Comparison of ENCODE assay signal across 9 cellular contexts in the genomic region with DNA sequence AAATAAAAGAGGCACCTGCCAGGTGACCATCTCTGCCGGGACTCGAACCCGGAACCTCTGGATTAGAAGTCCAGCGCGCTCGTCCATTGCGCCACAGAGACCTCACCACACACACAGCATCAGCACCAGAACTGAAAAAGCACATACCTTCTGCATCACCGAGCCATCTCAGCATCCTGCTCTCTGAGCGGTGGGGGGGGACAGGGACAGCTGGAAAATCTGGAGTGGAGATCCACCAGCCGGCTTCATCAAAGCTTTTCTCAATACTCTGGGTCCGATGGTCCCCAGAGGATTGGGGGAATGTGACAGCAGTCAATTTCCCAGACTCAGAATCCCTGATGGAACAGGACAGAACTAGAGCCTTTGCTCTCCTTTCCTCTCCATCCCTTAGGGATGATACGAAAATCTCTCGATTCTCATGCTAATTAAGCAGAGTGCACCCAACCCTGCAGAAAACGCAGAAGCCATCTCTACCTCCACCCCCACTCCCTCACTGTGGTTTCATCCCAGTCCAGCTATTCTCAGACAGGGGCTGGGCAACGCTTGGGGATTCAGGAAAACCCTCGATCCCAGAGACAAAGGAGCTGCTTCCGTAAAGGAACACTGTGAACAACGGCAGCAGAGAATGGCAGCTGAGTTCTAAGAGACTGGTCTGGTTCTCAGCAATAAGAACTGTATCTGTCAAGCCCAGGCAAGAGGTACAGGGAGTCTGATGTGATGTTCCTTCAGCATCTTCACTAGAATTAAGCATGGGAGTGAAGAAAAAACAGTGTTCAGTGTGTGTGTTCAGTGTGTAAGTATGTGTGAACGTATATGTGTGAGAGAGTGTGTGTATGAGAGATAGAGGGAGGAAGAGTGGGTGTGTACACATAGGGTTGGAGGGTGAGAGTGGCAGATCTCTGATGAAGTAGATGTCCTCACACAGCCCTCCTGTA.
DNase-seq lines count a peak whose midpoint lies in the region; ATAC-seq and TF ChIP-seq lines count a peak whose summit lies in the region.
"Had no signal": no experiment of that assay in that cellular context is flagged by ENCODE, and none has a peak within 500 bp of the region (broad histone marks: within the 10 kb centered on the region; RNA-seq: fewer than 3 reads in every experiment).

No MANE protein-coding gene starts in this region.

- CTCF ChIA-PET in HEK293 (lab: Yijun Ruan, JAX) = interaction anchor here (0.7 to 4.1 kb wide), 9 partner anchors 10 to 992 kb away, joined by 3 to 31 read pairs (median 4); no protein-coding TSS in a partner anchor

- TF ChIP-seq CTCF in HEK293 (tag by site-specific recombination; IDR thresholded peaks at IDR 0.05) = no peak

- H3K4me1 ChIP-seq in HEK293 (ENCODE audit: control insufficient read depth, insufficient read depth, low read length) (no peaks in the 10 kb centered on the region), iPS-20b (ENCODE audit: insufficient read depth, low read length) (no peaks in the 10 kb centered on the region; the same call in 1 of the 2 replicates)

- ATAC-seq in HG02678 (IDR thresholded peaks at IDR 0.05; ENCODE audit: unreplicated experiment) (no peak), HG03354 (IDR thresholded peaks at IDR 0.05; ENCODE audit: poor library complexity, severe bottlenecking, unreplicated experiment) (no peak), HG03469 (IDR thresholded peaks at IDR 0.05; ENCODE audit: unreplicated experiment) (no peak)
- ATAC-seq: Panc1 had no signal

- no peaks in the 10 kb centered on the region for H3K9me3 ChIP-seq in HEK293 (ENCODE audit: control insufficient read depth, insufficient read depth, low read depth, low read length)
- H3K9me3 ChIP-seq in iPS-20b (ENCODE audit: insufficient read depth, low read depth, low read length) = no peaks in the 10 kb centered on the region

- H3K27ac ChIP-seq in HEK293 (ENCODE audit: extremely low read depth, low read depth, low read length) = no peak overlapping the region
- no peak overlapping the region for H3K27ac ChIP-seq in iPS-20b (ENCODE audit: low read length)

- peak overlapping the region; percentile 35; the same call in 1 of the 2 replicates for H3K9ac ChIP-seq in iPS-20b (ENCODE audit: low read depth, low read length)

- POLR2A ChIA-PET in HEK293 (lab: Yijun Ruan, JAX) = interaction anchor here (1.4 kb wide), 1 partner anchor 890 kb away, joined by 5 read pairs; a partner anchor contains a TSS

- peak; percentile 60 for DNase-seq in AG08396 (ENCODE audit: low spot score)
- DNase-seq in amniotic epithelial cell (ENCODE audit: low read depth) = peak; percentile 64
- DNase-seq in SIG-M5 (lab: John Stamatoyannopoulos, UW) = no peak

- H3K4me3 ChIP-seq in HEK293 (ENCODE audit: low read depth, low read length) (peak overlapping the region; percentile 48), iPS-20b (ENCODE audit: low read length) (peak overlapping the region; percentile 49)

- H3K36me3 ChIP-seq in HEK293 (ENCODE audit: control insufficient read depth in 2 of 2, insufficient read depth in 1 of 2, low read length in 2 of 2) = no peaks in the 10 kb centered on the region
- no peaks in the 10 kb centered on the region for H3K36me3 ChIP-seq in iPS-20b (ENCODE audit: insufficient read depth, low read depth, low read length)

- no peaks in the 10 kb centered on the region for H3K27me3 ChIP-seq in iPS-20b (ENCODE audit: insufficient read depth, low read length)

TF ChIP-seq in HEK293, 187 proteins besides CTCF, POLR2A, EP300 and RAD21 (continues in another document):
- TF ChIP-seq, protein P1, sequence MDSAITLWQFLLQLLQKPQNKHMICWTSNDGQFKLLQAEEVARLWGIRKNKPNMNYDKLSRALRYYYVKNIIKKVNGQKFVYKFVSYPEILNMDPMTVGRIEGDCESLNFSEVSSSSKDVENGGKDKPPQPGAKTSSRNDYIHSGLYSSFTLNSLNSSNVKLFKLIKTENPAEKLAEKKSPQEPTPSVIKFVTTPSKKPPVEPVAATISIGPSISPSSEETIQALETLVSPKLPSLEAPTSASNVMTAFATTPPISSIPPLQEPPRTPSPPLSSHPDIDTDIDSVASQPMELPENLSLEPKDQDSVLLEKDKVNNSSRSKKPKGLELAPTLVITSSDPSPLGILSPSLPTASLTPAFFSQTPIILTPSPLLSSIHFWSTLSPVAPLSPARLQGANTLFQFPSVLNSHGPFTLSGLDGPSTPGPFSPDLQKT (IDR thresholded peaks at IDR 0.05; ENCODE audit: borderline replicate concordance, low read depth, low read length) = no peak
- TF ChIP-seq ZXDB (tag by site-specific recombination; IDR thresholded peaks at IDR 0.05) (no peak), ZNF132 (tag by site-specific recombination; IDR thresholded peaks at IDR 0.05; ENCODE audit: borderline replicate concordance) (no peak), ZNF221 (tag by site-specific recombination; IDR thresholded peaks at IDR 0.05; ENCODE audit: borderline replicate concordance) (no peak), ZNF423 (tag by site-specific recombination; IDR thresholded peaks at IDR 0.05) (no peak), ZNF610 (tag by site-specific recombination; IDR thresholded peaks at IDR 0.05; ENCODE audit: borderline replicate concordance) (no peak), RBAK (tag by site-specific recombination; IDR thresholded peaks at IDR 0.05) (no peak), GLI2 (tag by site-specific recombination; IDR thresholded peaks at IDR 0.05; ENCODE audit: borderline replicate concordance, low read depth) (no peak), ZBTB17 (tag by site-specific recombination; IDR thresholded peaks at IDR 0.05) (peak; percentile 72), ZNF623 (tag by site-specific recombination; IDR thresholded peaks at IDR 0.05) (no peak), TCF7L2 (IDR thresholded peaks at IDR 0.05; ENCODE audit: borderline replicate concordance, low read depth, low read length) (peak; percentile 74), HOXA7 (CRISPR knock-in tag; IDR thresholded peaks at IDR 0.05; ENCODE audit: borderline replicate concordance) (no peak), ZNF23 (tag by site-specific recombination; IDR thresholded peaks at IDR 0.05; ENCODE audit: borderline replicate concordance) (no peak)
- TF ChIP-seq, protein P2, sequence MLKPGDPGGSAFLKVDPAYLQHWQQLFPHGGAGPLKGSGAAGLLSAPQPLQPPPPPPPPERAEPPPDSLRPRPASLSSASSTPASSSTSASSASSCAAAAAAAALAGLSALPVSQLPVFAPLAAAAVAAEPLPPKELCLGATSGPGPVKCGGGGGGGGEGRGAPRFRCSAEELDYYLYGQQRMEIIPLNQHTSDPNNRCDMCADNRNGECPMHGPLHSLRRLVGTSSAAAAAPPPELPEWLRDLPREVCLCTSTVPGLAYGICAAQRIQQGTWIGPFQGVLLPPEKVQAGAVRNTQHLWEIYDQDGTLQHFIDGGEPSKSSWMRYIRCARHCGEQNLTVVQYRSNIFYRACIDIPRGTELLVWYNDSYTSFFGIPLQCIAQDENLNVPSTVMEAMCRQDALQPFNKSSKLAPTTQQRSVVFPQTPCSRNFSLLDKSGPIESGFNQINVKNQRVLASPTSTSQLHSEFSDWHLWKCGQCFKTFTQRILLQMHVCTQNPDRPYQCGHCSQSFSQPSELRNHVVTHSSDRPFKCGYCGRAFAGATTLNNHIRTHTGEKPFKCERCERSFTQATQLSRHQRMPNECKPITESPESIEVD (tag by site-specific recombination; IDR thresholded peaks at IDR 0.05) = no peak
- TF ChIP-seq, protein P3, sequence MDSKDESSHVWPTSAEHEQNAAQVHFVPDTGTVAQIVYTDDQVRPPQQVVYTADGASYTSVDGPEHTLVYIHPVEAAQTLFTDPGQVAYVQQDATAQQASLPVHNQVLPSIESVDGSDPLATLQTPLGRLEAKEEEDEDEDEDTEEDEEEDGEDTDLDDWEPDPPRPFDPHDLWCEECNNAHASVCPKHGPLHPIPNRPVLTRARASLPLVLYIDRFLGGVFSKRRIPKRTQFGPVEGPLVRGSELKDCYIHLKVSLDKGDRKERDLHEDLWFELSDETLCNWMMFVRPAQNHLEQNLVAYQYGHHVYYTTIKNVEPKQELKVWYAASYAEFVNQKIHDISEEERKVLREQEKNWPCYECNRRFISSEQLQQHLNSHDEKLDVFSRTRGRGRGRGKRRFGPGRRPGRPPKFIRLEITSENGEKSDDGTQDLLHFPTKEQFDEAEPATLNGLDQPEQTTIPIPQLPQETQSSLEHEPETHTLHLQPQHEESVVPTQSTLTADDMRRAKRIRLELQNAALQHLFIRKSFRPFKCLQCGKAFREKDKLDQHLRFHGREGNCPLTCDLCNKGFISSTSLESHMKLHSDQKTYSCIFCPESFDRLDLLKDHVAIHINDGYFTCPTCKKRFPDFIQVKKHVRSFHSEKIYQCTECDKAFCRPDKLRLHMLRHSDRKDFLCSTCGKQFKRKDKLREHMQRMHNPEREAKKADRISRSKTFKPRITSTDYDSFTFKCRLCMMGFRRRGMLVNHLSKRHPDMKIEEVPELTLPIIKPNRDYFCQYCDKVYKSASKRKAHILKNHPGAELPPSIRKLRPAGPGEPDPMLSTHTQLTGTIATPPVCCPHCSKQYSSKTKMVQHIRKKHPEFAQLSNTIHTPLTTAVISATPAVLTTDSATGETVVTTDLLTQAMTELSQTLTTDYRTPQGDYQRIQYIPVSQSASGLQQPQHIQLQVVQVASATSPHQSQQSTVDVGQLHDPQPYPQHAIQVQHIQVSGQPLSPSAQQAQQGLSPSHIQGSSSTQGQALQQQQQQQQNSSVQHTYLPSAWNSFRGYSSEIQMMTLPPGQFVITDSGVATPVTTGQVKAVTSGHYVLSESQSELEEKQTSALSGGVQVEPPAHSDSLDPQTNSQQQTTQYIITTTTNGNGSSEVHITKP (tag by site-specific recombination; IDR thresholded peaks at IDR 0.05) = peak; percentile 65
- TF ChIP-seq, protein P4, sequence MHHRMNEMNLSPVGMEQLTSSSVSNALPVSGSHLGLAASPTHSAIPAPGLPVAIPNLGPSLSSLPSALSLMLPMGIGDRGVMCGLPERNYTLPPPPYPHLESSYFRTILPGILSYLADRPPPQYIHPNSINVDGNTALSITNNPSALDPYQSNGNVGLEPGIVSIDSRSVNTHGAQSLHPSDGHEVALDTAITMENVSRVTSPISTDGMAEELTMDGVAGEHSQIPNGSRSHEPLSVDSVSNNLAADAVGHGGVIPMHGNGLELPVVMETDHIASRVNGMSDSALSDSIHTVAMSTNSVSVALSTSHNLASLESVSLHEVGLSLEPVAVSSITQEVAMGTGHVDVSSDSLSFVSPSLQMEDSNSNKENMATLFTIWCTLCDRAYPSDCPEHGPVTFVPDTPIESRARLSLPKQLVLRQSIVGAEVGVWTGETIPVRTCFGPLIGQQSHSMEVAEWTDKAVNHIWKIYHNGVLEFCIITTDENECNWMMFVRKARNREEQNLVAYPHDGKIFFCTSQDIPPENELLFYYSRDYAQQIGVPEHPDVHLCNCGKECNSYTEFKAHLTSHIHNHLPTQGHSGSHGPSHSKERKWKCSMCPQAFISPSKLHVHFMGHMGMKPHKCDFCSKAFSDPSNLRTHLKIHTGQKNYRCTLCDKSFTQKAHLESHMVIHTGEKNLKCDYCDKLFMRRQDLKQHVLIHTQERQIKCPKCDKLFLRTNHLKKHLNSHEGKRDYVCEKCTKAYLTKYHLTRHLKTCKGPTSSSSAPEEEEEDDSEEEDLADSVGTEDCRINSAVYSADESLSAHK (tag by site-specific recombination; IDR thresholded peaks at IDR 0.05) = no peak
